Comparison of ENCODE assay signal across 21 cellular contexts in genomic region chr12:6742833-6743232, GRCh38. TPM values are rescaled to one million over a fixed set of nuclear protein-coding genes. Genes with fewer than 3 reads are reported as not detected.
"Had no signal": no experiment of that assay in that cellular context is flagged by ENCODE, and none has a peak within 500 bp of the region (broad histone marks: within the 10 kb centered on the region; RNA-seq: fewer than 3 reads in every experiment).

No MANE protein-coding gene starts in this region.

- ATAC-seq: esophagus mucosa, heart right ventricle had no signal

- H3K4me3 Mint-ChIP-seq: nephron progenitor cell had no signal

- H3K4me1 ChIP-seq: sigmoid colon, uterus had no signal

- H3K27me3 ChIP-seq: brain microvascular endothelial cell, heart right ventricle, sigmoid colon, tibial nerve, uterus had no signal

- H3K36me3 ChIP-seq: uterus had no signal

- DNase-seq: activated CD8-positive, alpha-beta memory T cell treated with anti-CD3 and anti-CD28 coated beads, Interleukin-2, amount 50 U/mL, for 4 hours; activated effector memory CD4-positive, alpha-beta T cell treated with Interleukin-2 at 50 U/mL for 16 hours; aorta; brain microvascular endothelial cell; cerebellar nuclear complex; effector CD4-positive, alpha-beta T cell; heart right ventricle; left ventricle myocardium inferior; nephron progenitor cell; occipital lobe; SHP77 treated with DMSO at 0.1 percent for 48 hours; sigmoid colon; stimulated activated CD4-positive, alpha-beta T cell treated with anti-CD3 and anti-CD28 coated beads, Interleukin-4, amount 100 ng/mL, for 24 hours; stimulated activated naive CD4-positive, alpha-beta T cell; T-helper 1 cell; uterus had no signal

- H3K4me3 ChIP-seq: heart right ventricle, left ventricle myocardium inferior, sigmoid colon, tibial nerve, uterus had no signal

- H3K9me3 ChIP-seq: heart right ventricle, left ventricle myocardium inferior, sigmoid colon, tibial nerve, uterus had no signal

- H3K9me3 Mint-ChIP-seq: nephron progenitor cell had no signal

- H3K27ac ChIP-seq: brain microvascular endothelial cell, heart right ventricle, left ventricle myocardium inferior, sigmoid colon, tibial nerve, uterus had no signal

RNA-seq across cellular contexts. Expression of gene LAG3, which starts 29.5 kb away (rescaled TPM):
- total RNA-seq: esophagus mucosa, kidney epithelial cell, left ventricle myocardium inferior, myocyte, occipital lobe, renal cortical epithelial cell had no signal

RNA-seq across cellular contexts. Expression of gene PIANP, which starts 42.2 kb away (rescaled TPM):
- total RNA-seq: esophagus mucosa, myocyte had no signal
